In genomic region chr19:54795763-54796162, GRCh38 we compare ENCODE assay signal across 2 cellular contexts.
TF ChIP-seq lines count a peak whose summit lies in the region.

No MANE protein-coding gene starts in this region.

TF ChIP-seq in HepG2, 621 proteins besides CTCF, POLR2A, EP300 and RAD21:
- TF ChIP-seq ZNF646 (CRISPR knock-in tag; IDR thresholded peaks at IDR 0.05) (no peak), BATF2 (CRISPR knock-in tag; IDR thresholded peaks at IDR 0.05) (no peak), SATB2 (CRISPR knock-in tag; IDR thresholded peaks at IDR 0.05) (no peak), TFAP4 (IDR thresholded peaks at IDR 0.05; ENCODE audit: borderline replicate concordance, low read depth) (no peak), PRDM10 (CRISPR knock-in tag; IDR thresholded peaks at IDR 0.05; ENCODE audit: low read depth) (no peak), HNRNPL (IDR thresholded peaks at IDR 0.05; ENCODE audit: low read depth, low read length) (no peak), POLR2G (IDR thresholded peaks at IDR 0.05; ENCODE audit: low read depth, low read length) (no peak), JDP2 (CRISPR knock-in tag; IDR thresholded peaks at IDR 0.05; ENCODE audit: borderline replicate concordance) (no peak), ZNF276 (CRISPR knock-in tag; IDR thresholded peaks at IDR 0.05; ENCODE audit: low read depth) (no peak)

TF ChIP-seq in SK-N-SH treated with all-trans-retinoic acid at 6 μM for 48 hours, 23 proteins besides CTCF, POLR2A, EP300 and RAD21:
- TF ChIP-seq ZNF565 (CRISPR knock-in tag; conservative IDR thresholded peaks at IDR 0.05; ENCODE audit: low read depth), result no peak
- no peak for TF ChIP-seq ZFP30 (CRISPR knock-in tag; IDR thresholded peaks at IDR 0.05)
- TF ChIP-seq OSR1 (CRISPR knock-in tag; IDR thresholded peaks at IDR 0.05), result no peak
- no peak for TF ChIP-seq TSHZ2 (CRISPR knock-in tag; IDR thresholded peaks at IDR 0.05)
- no peak for TF ChIP-seq ZFP3 (CRISPR knock-in tag; IDR thresholded peaks at IDR 0.05)
- no peak for TF ChIP-seq ISL1 (CRISPR knock-in tag; IDR thresholded peaks at IDR 0.05)
- no peak for TF ChIP-seq PPARA (CRISPR knock-in tag; IDR thresholded peaks at IDR 0.05; ENCODE audit: borderline replicate concordance)
- no peak for TF ChIP-seq BACH2 (CRISPR knock-in tag; IDR thresholded peaks at IDR 0.05; ENCODE audit: borderline replicate concordance)
- no peak for TF ChIP-seq ESRRG (CRISPR knock-in tag; IDR thresholded peaks at IDR 0.05)
- TF ChIP-seq ZNF8 (CRISPR knock-in tag; IDR thresholded peaks at IDR 0.05), result no peak
- no peak for TF ChIP-seq RARB (CRISPR knock-in tag; IDR thresholded peaks at IDR 0.05)
- TF ChIP-seq ZC3H10 (CRISPR knock-in tag; IDR thresholded peaks at IDR 0.05), result no peak
- no peak for TF ChIP-seq ARNTL (CRISPR knock-in tag; IDR thresholded peaks at IDR 0.05; ENCODE audit: borderline replicate concordance, low read depth)
- TF ChIP-seq TCF4 (CRISPR knock-in tag; IDR thresholded peaks at IDR 0.05; ENCODE audit: borderline replicate concordance), result no peak
- no peak for TF ChIP-seq PATZ1 (CRISPR knock-in tag; IDR thresholded peaks at IDR 0.05; ENCODE audit: borderline replicate concordance)
- TF ChIP-seq CSRNP3 (CRISPR knock-in tag; IDR thresholded peaks at IDR 0.05), result no peak
- TF ChIP-seq GLIS3 (CRISPR knock-in tag; IDR thresholded peaks at IDR 0.05), result no peak
